In genomic region chr13:38944219-38944618, GRCh38 we compare ENCODE assay signal across 20 cellular contexts. TPM values are rescaled to one million over a fixed set of nuclear protein-coding genes. Genes with fewer than 3 reads are reported as not detected.
"Had no signal": no experiment of that assay in that cellular context is flagged by ENCODE, and none has a peak within 500 bp of the region (broad histone marks: within the 10 kb centered on the region; RNA-seq: fewer than 3 reads in every experiment).

No MANE protein-coding gene starts in this region.

- DNase-seq: effector memory CD8-positive, alpha-beta T cell; gastrocnemius medialis; islet precursor cell; left ventricle myocardium inferior; lower lobe of right lung; naive B cell; occipital lobe; pancreas; right cardiac atrium; small intestine; stimulated activated CD4-positive, alpha-beta T cell treated with anti-CD3 and anti-CD28 coated beads, Interleukin-12 subunit alpha, Interleukin-12 subunit beta, amount 100 ng/mL, for 4 hours; stimulated activated naive CD4-positive, alpha-beta T cell; stomach; substantia nigra; transverse colon had no signal

- H3K27me3 ChIP-seq: esophagus muscularis mucosa, gastrocnemius medialis, pancreas, stomach, transverse colon had no signal

- ATAC-seq: effector memory CD8-positive, alpha-beta T cell; gastrocnemius medialis; lower lobe of right lung; pancreas; right cardiac atrium had no signal

- H3K4me3 ChIP-seq: esophagus muscularis mucosa, gastrocnemius medialis, left ventricle myocardium inferior, lower lobe of right lung, pancreas, stomach, thoracic aorta, transverse colon had no signal

- H3K36me3 ChIP-seq: esophagus muscularis mucosa, gastrocnemius medialis, left ventricle myocardium inferior, lower lobe of right lung, pancreas, stomach, thoracic aorta, transverse colon had no signal

RNA-seq across cellular contexts. Expression of gene STOML3, which starts 46.4 kb away (rescaled TPM):
- total RNA-seq: esophagus muscularis mucosa, fibroblast of villous mesenchyme, gastrocnemius medialis, left ventricle myocardium inferior, pancreas, progenitor cell of endocrine pancreas, right cardiac atrium, stomach, thoracic aorta, ureter had no signal
